Comparison of ENCODE assay signal across 15 cellular contexts in the genomic region with DNA sequence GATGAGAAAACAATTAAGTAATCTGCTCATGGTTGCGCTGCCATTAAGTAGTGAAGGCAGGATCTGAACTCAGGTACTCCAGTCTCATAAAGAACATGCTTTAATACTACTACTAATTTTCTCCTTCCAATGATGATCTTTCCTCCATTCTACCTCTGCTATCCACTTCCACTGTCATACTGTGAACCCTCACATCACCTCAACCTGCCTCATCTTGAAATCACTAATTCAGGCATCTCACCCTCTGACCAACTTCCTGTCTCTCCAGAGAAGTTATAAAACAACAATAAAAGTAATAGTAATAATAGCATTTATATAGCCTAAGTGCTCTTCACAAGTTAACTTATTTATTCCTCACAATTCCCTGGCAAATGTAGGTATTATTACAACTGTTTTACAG. TPM values are rescaled to one million over a fixed set of nuclear protein-coding genes. Genes with fewer than 3 reads are reported as not detected.
DNase-seq lines count a peak whose midpoint lies in the region; ATAC-seq and TF ChIP-seq lines count a peak whose summit lies in the region.
"Had no signal": no experiment of that assay in that cellular context is flagged by ENCODE, and none has a peak within 500 bp of the region (broad histone marks: within the 10 kb centered on the region; RNA-seq: fewer than 3 reads in every experiment).

No MANE protein-coding gene starts in this region.

- peaks cover 37 to 38% of the 10 kb centered on the region in 2 donors for H3K36me3 Mint-ChIP-seq in CD4-positive, alpha-beta memory T cell
- no peaks in the 10 kb centered on the region for H3K36me3 Mint-ChIP-seq in activated B cell treated with CpG ODN at 0.5 μM for 24 hours (ENCODE audit: low read depth)
- peaks cover 18 to 24% (median 23%) of the 10 kb centered on the region in 3 donors for H3K36me3 Mint-ChIP-seq in immature natural killer cell

- no peaks in the 10 kb centered on the region for H3K9me2 ChIP-seq in hepatocyte (replicated peaks; ENCODE audit: insufficient read depth)

- no peak overlapping the region for H3K4me3 ChIP-seq in BLaER1 treated with 17β-estradiol and CSF1 and Interleukin-3, amounts not matched to agents 10 nM and 100 nM
- no peak overlapping the region for H3K4me3 ChIP-seq in CD4-positive, alpha-beta memory T cell (ENCODE audit: low read length in 2 of 2)
- H3K4me3 ChIP-seq in hepatocyte = no peak overlapping the region
- H3K4me3 ChIP-seq: GM23338, prostate gland had no signal

- H2AFZ ChIP-seq in hepatocyte = no peak overlapping the region
- H2AFZ ChIP-seq: GM23338 had no signal

- H3K4me2 ChIP-seq in BLaER1 treated with 17β-estradiol and CSF1 and Interleukin-3, amounts not matched to agents 10 nM and 100 nM = peak overlapping the region in 9 of 11 experiments; percentile 10 to 87 (median 45); a peak in 11 of 22 replicates
- no peak overlapping the region for H3K4me2 ChIP-seq in hepatocyte
- H3K4me2 ChIP-seq: GM23338 had no signal

- no peaks in the 10 kb centered on the region for H3K27me3 ChIP-seq in BLaER1 treated with 17β-estradiol and CSF1 and Interleukin-3, amounts not matched to agents 10 nM and 100 nM
- H3K27me3 ChIP-seq in CD4-positive, alpha-beta memory T cell (ENCODE audit: insufficient read depth, low read length) = no peaks in the 10 kb centered on the region
- H3K27me3 ChIP-seq in hepatocyte = no peaks in the 10 kb centered on the region

- H3K4me1 ChIP-seq in BLaER1 treated with 17β-estradiol and CSF1 and Interleukin-3, amounts not matched to agents 10 nM and 100 nM = peaks cover 22 to 67% (median 48%) of the 10 kb centered on the region in 10 experiments
- peaks cover 44% of the 10 kb centered on the region for H3K4me1 ChIP-seq in CD4-positive, alpha-beta memory T cell (ENCODE audit: insufficient read depth, low read length)
- H3K4me1 ChIP-seq in hepatocyte (ENCODE audit: insufficient read depth) = peaks cover 11% of the 10 kb centered on the region
- H3K4me1 ChIP-seq: prostate gland had no signal

- H3K4me1 Mint-ChIP-seq in CD4-positive, alpha-beta memory T cell = peaks cover 40 to 59% (median 54%) of the 10 kb centered on the region in 4 donors
- H3K4me1 Mint-ChIP-seq in activated B cell treated with CpG ODN at 0.5 μM for 24 hours = peaks cover 35% of the 10 kb centered on the region
- H3K4me1 Mint-ChIP-seq in immature natural killer cell = peaks cover 45 to 46% of the 10 kb centered on the region in 2 donors

- no peaks in the 10 kb centered on the region for H3K79me2 ChIP-seq in hepatocyte

- no peaks in the 10 kb centered on the region for H4K20me1 ChIP-seq in BLaER1 treated with 17β-estradiol and CSF1 and Interleukin-3, amounts not matched to agents 10 nM and 100 nM
- no peaks in the 10 kb centered on the region for H4K20me1 ChIP-seq in hepatocyte (ENCODE audit: insufficient read depth, poor library complexity, severe bottlenecking)

- H3K4me3 Mint-ChIP-seq in CD4-positive, alpha-beta memory T cell = peak overlapping the region in 5 of 8 donors; percentile 9 to 59 (median 31)
- no peak overlapping the region for H3K4me3 Mint-ChIP-seq in activated B cell treated with CpG ODN at 0.5 μM for 24 hours
- peak overlapping the region in 4 of 5 donors; percentile 28 to 63 (median 56) for H3K4me3 Mint-ChIP-seq in immature natural killer cell
- H3K4me3 Mint-ChIP-seq: GM23338 had no signal

- H3K9ac ChIP-seq in BLaER1 treated with 17β-estradiol and CSF1 and Interleukin-3, amounts not matched to agents 10 nM and 100 nM = peak overlapping the region in 8 of 11 experiments; percentile 63 to 80 (median 78); a peak in 9 of 22 replicates

- CTCF ChIA-PET in CD4-positive, alpha-beta memory T cell (lab: Charles Lee; ENCODE audit: partially characterized antibody) = interaction anchor here (1.9 to 2.6 kb wide), 2 partner anchors 10 to 331 kb away, joined by 6 to 16 read pairs; no protein-coding TSS in a partner anchor
- CTCF ChIA-PET in activated B cell treated with CpG ODN at 0.5 μM for 24 hours (lab: Charles Lee) = interaction anchor here (1.3 kb wide), 1 partner anchor 330 kb away, joined by 4 read pairs; no protein-coding TSS in a partner anchor

- H3K27ac ChIP-seq in BLaER1 treated with 17β-estradiol and CSF1 and Interleukin-3, amounts not matched to agents 10 nM and 100 nM = peak overlapping the region; percentile 85 to 98 (median 93); a peak in 21 of 22 replicates
- H3K27ac ChIP-seq in CD4-positive, alpha-beta memory T cell (ENCODE audit: low read depth, low read length) = peak overlapping the region; percentile 70
- H3K27ac ChIP-seq in hepatocyte = no peak overlapping the region
- H3K27ac ChIP-seq: prostate gland, WERI-Rb-1 had no signal

- whole genome bisulfite sequencing in hepatocyte (ENCODE audit: low lambda C conversion rate, missing lambda C conversion rate) = 100% methylated on average over 1 of the region's 1 CpG

- intact Hi-C loops in CD4-positive, alpha-beta memory T cell (cut with micrococcal nuclease) = no loop called here
- intact Hi-C loops in activated B cell treated with CpG ODN at 0.5 μM for 24 hours (cut with micrococcal nuclease) = loop anchor here (5.0 kb wide), 3 partner anchors 40 to 65 kb away; a partner anchor contains a TSS

- peaks cover 2 to 38% (median 31%) of the 10 kb centered on the region in 8 donors for H3K9me3 Mint-ChIP-seq in CD4-positive, alpha-beta memory T cell
- peaks cover 2% of the 10 kb centered on the region for H3K9me3 Mint-ChIP-seq in activated B cell treated with CpG ODN at 0.5 μM for 24 hours
- H3K9me3 Mint-ChIP-seq in immature natural killer cell = peaks cover 1 to 29% (median 18%) of the 10 kb centered on the region in 6 donors

- H3K9me3 ChIP-seq in BLaER1 treated with 17β-estradiol and CSF1 and Interleukin-3, amounts not matched to agents 10 nM and 100 nM (replicated peaks in 1 of 11) = peaks cover 9 to 35% (median 28%) of the 10 kb centered on the region in 11 experiments; a peak in 21 of 22 replicates
- H3K9me3 ChIP-seq in CD4-positive, alpha-beta memory T cell (ENCODE audit: control insufficient read depth in 1 of 2, low read length in 2 of 2) = no peaks in the 10 kb centered on the region
- H3K9me3 ChIP-seq in hepatocyte (ENCODE audit: low read depth) = no peaks in the 10 kb centered on the region
- H3K9me3 ChIP-seq: prostate gland had no signal

- peaks cover 0 to 14% (median 0%) of the 10 kb centered on the region in 11 experiments; a peak in 4 of 22 replicates for H3K36me3 ChIP-seq in BLaER1 treated with 17β-estradiol and CSF1 and Interleukin-3, amounts not matched to agents 10 nM and 100 nM
- H3K36me3 ChIP-seq in CD4-positive, alpha-beta memory T cell (ENCODE audit: insufficient read depth, low read length) = no peaks in the 10 kb centered on the region
- no peaks in the 10 kb centered on the region for H3K36me3 ChIP-seq in hepatocyte (replicated peaks; ENCODE audit: insufficient read depth, low read depth)
- H3K36me3 ChIP-seq: prostate gland, WERI-Rb-1 had no signal

- DNase-seq in CD4-positive, alpha-beta memory T cell = no peak
- no peak for DNase-seq in activated B cell treated with CpG ODN at 0.5 μM for 24 hours
- peak; percentile 14 to 34 (median 22) for DNase-seq in immature natural killer cell
- DNase-seq in hepatocyte (ENCODE audit: low spot score) = no peak
- DNase-seq in kidney glomerular epithelial cell (lab: John Stamatoyannopoulos, UW) = no peak
- DNase-seq in AML-193 (lab: John Stamatoyannopoulos, UW) = no peak
- DNase-seq: activated gamma-delta T cell, EL, NCI-H1092 treated with DMSO at 0.1 percent for 48 hours, NCI-H1930, NCI-H69, WERI-Rb-1 had no signal

- H3K27me3 Mint-ChIP-seq in CD4-positive, alpha-beta memory T cell = no peaks in the 10 kb centered on the region
- peaks cover 1% of the 10 kb centered on the region for H3K27me3 Mint-ChIP-seq in activated B cell treated with CpG ODN at 0.5 μM for 24 hours
- H3K27me3 Mint-ChIP-seq in immature natural killer cell (ENCODE audit: low read depth in 3 of 3) = peaks cover 5 to 10% (median 9%) of the 10 kb centered on the region in 3 donors

- ATAC-seq in activated B cell treated with CpG ODN at 0.5 μM for 24 hours (ENCODE audit: low read depth) = no peak
- ATAC-seq: GM23338 had no signal

- no peak for TF ChIP-seq CTCF in activated B cell treated with CpG ODN at 0.5 μM for 24 hours (IDR thresholded peaks at IDR 0.05)
- no peak for TF ChIP-seq CTCF in hepatocyte (IDR thresholded peaks at IDR 0.05; ENCODE audit: poor library complexity)

- POLR2A ChIA-PET in CD4-positive, alpha-beta memory T cell (lab: Charles Lee; ENCODE audit: partially characterized antibody) = interaction anchor here (1.7 to 10.4 kb wide), 8 partner anchors 10 to 330 kb away, joined by 6 to 168 read pairs (median 22); a partner anchor contains a TSS
- POLR2A ChIA-PET in activated B cell treated with CpG ODN at 0.5 μM for 24 hours (lab: Charles Lee) = interaction anchor here (2.5 kb wide), 1 partner anchor 187 kb away, joined by 35 read pairs; no protein-coding TSS in a partner anchor

- H3K27ac Mint-ChIP-seq in CD4-positive, alpha-beta memory T cell = peak overlapping the region; percentile 83 to 99 (median 97)
- H3K27ac Mint-ChIP-seq in activated B cell treated with CpG ODN at 0.5 μM for 24 hours (peak overlapping the region; percentile 50), immature natural killer cell (peak overlapping the region; percentile 88 to 99 (median 97))
- H3K27ac Mint-ChIP-seq: GM23338 had no signal

RNA-seq across cellular contexts. Expression of a gene that starts 57.1 kb away (rescaled TPM):
- 100 to 1,000 TPM in 1 of 2 experiments, 10 to 100 TPM in 1; 95.8 to 105 TPM for total RNA-seq in CD4-positive, alpha-beta memory T cell
- 100 to 1,000 TPM; 157 to 243 TPM for polyA plus RNA-seq in CD4-positive, alpha-beta memory T cell
- total RNA-seq in activated B cell treated with CpG ODN at 0.5 μM for 24 hours (184 and 198 TPM in 2 replicates), hepatocyte (178 and 182 TPM in 2 replicates)
- polyA plus RNA-seq in immature natural killer cell (100 to 1,000 TPM; 181 to 440 (median 187) TPM), hepatocyte (214 and 243 TPM in 2 replicates)

Comparison
In these comparisons a context has a peak if more than half of its experiments do, and no peak if none do; other contexts are left out.
1. DNase-seq: peak in immature natural killer cell (3 of 3); none in CD4-positive, alpha-beta memory T cell (0 of 5), activated B cell treated with CpG ODN at 0.5 μM for 24 hours (single experiment), hepatocyte (single experiment), kidney glomerular epithelial cell (single experiment) and AML-193 (0 of 2).
2. Peak in every context shown above with its lines, with median percentiles within 50 percentile points of each other: H3K27ac Mint-ChIP-seq.